1 cellular context compared by ENCODE assay signal in the genomic region with DNA sequence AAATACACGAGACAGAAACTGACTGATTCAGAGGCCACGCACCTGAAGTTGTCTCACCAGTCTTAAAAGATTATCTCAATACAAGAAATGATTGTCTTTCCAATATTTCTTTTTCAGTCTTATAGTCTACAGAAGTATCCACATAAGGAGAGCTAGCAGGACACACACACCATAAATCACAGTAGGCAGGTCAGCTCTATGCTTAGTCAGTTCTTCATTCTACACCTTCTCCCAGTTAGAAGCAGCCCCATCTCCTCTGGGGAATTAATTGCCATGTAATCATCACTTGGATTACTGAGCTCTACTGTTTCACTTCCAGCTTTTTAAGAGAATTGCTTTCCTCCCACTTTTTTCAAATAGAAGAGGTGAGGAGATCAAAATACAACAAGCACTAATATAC.
TF ChIP-seq lines count a peak whose summit lies in the region.

No MANE protein-coding gene starts in this region.

TF ChIP-seq in SK-N-SH treated with all-trans-retinoic acid at 6 μM for 48 hours, 23 proteins besides CTCF, POLR2A, EP300 and RAD21 (continued from another document):
- TF ChIP-seq, protein P1, sequence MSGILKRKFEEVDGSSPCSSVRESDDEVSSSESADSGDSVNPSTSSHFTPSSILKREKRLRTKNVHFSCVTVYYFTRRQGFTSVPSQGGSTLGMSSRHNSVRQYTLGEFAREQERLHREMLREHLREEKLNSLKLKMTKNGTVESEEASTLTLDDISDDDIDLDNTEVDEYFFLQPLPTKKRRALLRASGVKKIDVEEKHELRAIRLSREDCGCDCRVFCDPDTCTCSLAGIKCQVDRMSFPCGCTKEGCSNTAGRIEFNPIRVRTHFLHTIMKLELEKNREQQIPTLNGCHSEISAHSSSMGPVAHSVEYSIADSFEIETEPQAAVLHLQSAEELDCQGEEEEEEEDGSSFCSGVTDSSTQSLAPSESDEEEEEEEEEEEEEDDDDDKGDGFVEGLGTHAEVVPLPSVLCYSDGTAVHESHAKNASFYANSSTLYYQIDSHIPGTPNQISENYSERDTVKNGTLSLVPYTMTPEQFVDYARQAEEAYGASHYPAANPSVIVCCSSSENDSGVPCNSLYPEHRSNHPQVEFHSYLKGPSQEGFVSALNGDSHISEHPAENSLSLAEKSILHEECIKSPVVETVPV (CRISPR knock-in tag; IDR thresholded peaks at IDR 0.05), result no peak
- TF ChIP-seq ARNTL (CRISPR knock-in tag; IDR thresholded peaks at IDR 0.05; ENCODE audit: borderline replicate concordance, low read depth) (no peak), TCF4 (CRISPR knock-in tag; IDR thresholded peaks at IDR 0.05; ENCODE audit: borderline replicate concordance) (no peak), ZNF8 (CRISPR knock-in tag; IDR thresholded peaks at IDR 0.05) (no peak), ZNF565 (CRISPR knock-in tag; conservative IDR thresholded peaks at IDR 0.05; ENCODE audit: low read depth) (no peak)
